ENCODE assay signal across 1 cellular context in the genomic region with DNA sequence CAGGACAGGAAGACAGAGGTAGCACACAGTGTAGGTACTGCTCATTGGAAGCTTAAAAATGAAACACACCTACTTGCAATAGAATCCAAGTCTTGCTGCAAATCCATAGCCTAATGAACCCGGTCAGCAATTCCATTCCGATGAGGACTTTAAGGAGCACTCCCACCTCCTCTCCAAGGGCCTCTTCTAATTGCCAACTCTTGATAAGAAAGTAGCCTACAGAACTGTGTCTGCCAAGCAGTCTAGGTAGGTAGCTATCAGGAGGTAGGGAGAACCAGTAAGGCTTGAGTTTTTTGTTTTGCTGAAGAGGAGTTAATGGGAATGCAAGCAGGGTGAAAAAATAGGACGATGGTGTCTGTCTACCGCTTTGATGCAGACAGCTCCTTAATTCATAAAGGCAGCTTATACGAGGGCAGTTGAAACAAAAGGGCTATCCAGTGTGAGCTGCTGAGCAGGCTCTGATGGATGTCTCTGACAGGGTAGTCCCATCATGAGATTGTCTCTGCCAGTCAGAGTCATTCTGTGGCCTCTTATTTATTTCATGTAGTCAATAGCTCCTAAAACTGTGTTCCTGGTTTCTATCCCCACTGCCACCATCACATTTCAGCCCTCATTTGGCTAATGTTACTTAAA.
TF ChIP-seq lines count a peak whose summit lies in the region.

No MANE protein-coding gene starts in this region.

TF ChIP-seq in GM12878, 131 proteins besides CTCF, POLR2A, EP300 and RAD21:
- TF ChIP-seq SMAD5 (IDR thresholded peaks at IDR 0.05; ENCODE audit: low read depth) (no peak), ZBTB33 (IDR thresholded peaks at IDR 0.05) (no peak), SPI1 (IDR thresholded peaks at IDR 0.05; ENCODE audit: borderline replicate concordance, insufficient read depth, low read depth, low read length) (no peak), TCF12 (IDR thresholded peaks at IDR 0.05; ENCODE audit: low read depth, low read length) (no peak), MYC (IDR thresholded peaks at IDR 0.05; ENCODE audit: insufficient read depth, insufficient read length, insufficient replicate concordance, low read length, severe bottlenecking) (no peak), SKIL (IDR thresholded peaks at IDR 0.05; ENCODE audit: low read depth, poor library complexity, severe bottlenecking) (no peak), POLR2AphosphoS2 (IDR thresholded peaks at IDR 0.05; ENCODE audit: low read depth, low read length) (no peak)
TF ChIP-seq in GM12878: peak in this region for 0.
